8 cellular contexts compared by ENCODE assay signal in the genomic region with DNA sequence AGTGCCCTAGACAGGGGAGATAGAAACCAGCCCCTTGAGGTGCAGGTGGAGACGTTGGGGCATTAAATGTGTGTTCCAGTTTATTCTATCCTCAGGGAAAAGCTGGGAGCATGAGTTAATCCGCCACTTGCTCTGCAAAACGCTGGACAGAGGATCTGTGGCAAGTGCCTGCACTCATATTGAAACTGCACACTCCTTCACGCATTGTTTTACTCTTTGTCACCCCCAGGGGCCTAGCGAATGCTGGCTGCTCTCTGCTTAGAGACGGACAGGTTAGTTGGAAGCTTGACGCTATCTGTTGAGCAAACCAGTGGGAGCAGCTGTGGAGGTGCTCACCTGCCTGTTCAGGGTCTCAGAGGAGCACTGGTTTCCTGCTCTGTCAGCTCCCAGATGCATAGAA. TPM values are rescaled to one million over a fixed set of nuclear protein-coding genes. Genes with fewer than 3 reads are reported as not detected.
DNase-seq lines count a peak whose midpoint lies in the region; ATAC-seq, FAIRE-seq and TF ChIP-seq lines count a peak whose summit lies in the region.
"Not testable (repeated sequence)": the region's sequence is repeated elsewhere in the genome, so short reads cannot be mapped to it uniquely, and the experiment has no call there.

No MANE protein-coding gene starts in this region.

- DNase-seq in GM06990 (ENCODE audit: extremely low read depth, insufficient read length); bronchial epithelial cell (ENCODE audit: low read depth): not testable (repeated sequence)
- DNase-seq in LHCN-M2 (ENCODE audit: low read depth) (peak; percentile 25), RPMI7951 (ENCODE audit: low read depth) (peak; percentile 24)
- DNase-seq in stimulated activated effector memory CD8-positive, alpha-beta T cell treated with anti-CD3 and anti-CD28 coated beads, Interleukin-12 subunit alpha, Interleukin-12 subunit beta, amount 100 ng/mL, for 72 hours (ENCODE audit: low spot score in 2 of 2): peak in 1 of 2 donors; percentile 47

- H3K4me3 ChIP-seq in GM06990 (replicated peaks; ENCODE audit: low read depth, low read length); bronchial epithelial cell (ENCODE audit: low read depth, low read length): not testable (repeated sequence)

- not testable (repeated sequence) for H3K27ac Mint-ChIP-seq in stimulated activated effector memory CD8-positive, alpha-beta T cell treated with anti-CD3 and anti-CD28 coated beads, Interleukin-12 subunit alpha, Interleukin-12 subunit beta, amount 100 ng/mL, for 72 hours

- H3K4me1 Mint-ChIP-seq in stimulated activated effector memory CD8-positive, alpha-beta T cell treated with anti-CD3 and anti-CD28 coated beads, Interleukin-12 subunit alpha, Interleukin-12 subunit beta, amount 100 ng/mL, for 72 hours: not testable (repeated sequence)

- not testable (repeated sequence) for H3K27me3 ChIP-seq in GM06990 (replicated peaks; ENCODE audit: control insufficient read depth, insufficient read depth, low read length); bronchial epithelial cell (ENCODE audit: control insufficient read depth, insufficient read depth, low read length)

- H3K36me3 ChIP-seq in GM06990 (ENCODE audit: control insufficient read depth, insufficient read depth, low read length); bronchial epithelial cell (ENCODE audit: control insufficient read depth, insufficient read depth, low read length): not testable (repeated sequence)

- not testable (repeated sequence) for H3K9me3 Mint-ChIP-seq in stimulated activated effector memory CD8-positive, alpha-beta T cell treated with anti-CD3 and anti-CD28 coated beads, Interleukin-12 subunit alpha, Interleukin-12 subunit beta, amount 100 ng/mL, for 72 hours

- FAIRE-seq in bronchial epithelial cell (lab: Jason Lieb, UNC): peak; percentile 64

- TF ChIP-seq CTCF in GM06990 (IDR thresholded peaks at IDR 0.05; ENCODE audit: insufficient read depth, low read length, poor library complexity, severe bottlenecking): peak; percentile 12
- TF ChIP-seq CTCF in bronchial epithelial cell (IDR thresholded peaks at IDR 0.05; ENCODE audit: insufficient read depth, low read length, severe bottlenecking): not testable (repeated sequence)

- not testable (repeated sequence) for H3K36me3 Mint-ChIP-seq in stimulated activated effector memory CD8-positive, alpha-beta T cell treated with anti-CD3 and anti-CD28 coated beads, Interleukin-12 subunit alpha, Interleukin-12 subunit beta, amount 100 ng/mL, for 72 hours

- peak; percentile 60 for ATAC-seq in GM18858 (IDR thresholded peaks at IDR 0.05; ENCODE audit: unreplicated experiment)
- peak; percentile 53 for ATAC-seq in GM21390 (IDR thresholded peaks at IDR 0.05; ENCODE audit: unreplicated experiment)
- peak; percentile 77 for ATAC-seq in HG02885 (IDR thresholded peaks at IDR 0.05; ENCODE audit: poor library complexity, unreplicated experiment)
- peak; percentile 67 for ATAC-seq in stimulated activated effector memory CD8-positive, alpha-beta T cell treated with anti-CD3 and anti-CD28 coated beads, Interleukin-12 subunit alpha, Interleukin-12 subunit beta, amount 100 ng/mL, for 72 hours

- not testable (repeated sequence) for H3K4me3 Mint-ChIP-seq in stimulated activated effector memory CD8-positive, alpha-beta T cell treated with anti-CD3 and anti-CD28 coated beads, Interleukin-12 subunit alpha, Interleukin-12 subunit beta, amount 100 ng/mL, for 72 hours

RNA-seq across cellular contexts. Expression of gene USP18, which starts 13.9 kb away (rescaled TPM):
- total RNA-seq in LHCN-M2 (2014; rRNA removed) (4.4 and 7.7 TPM in 2 replicates), bronchial epithelial cell (3.3 and 3.7 TPM in 2 replicates)
- 3.6 TPM for polyA plus RNA-seq in LHCN-M2 (2012)
- total RNA-seq in RPMI7951 (2014; rRNA removed; shearing (Covaris generic)): 13.5 and 15.3 TPM in 2 replicates

RNA-seq across cellular contexts. Expression of gene TUBA8, which starts 53.2 kb away (rescaled TPM):
- total RNA-seq in LHCN-M2 (2014; rRNA removed): 0.26 and 0.46 TPM in 2 replicates
- 0.47 TPM for polyA plus RNA-seq in LHCN-M2 (2012)
- 0.39 and 0.48 TPM in 2 replicates for total RNA-seq in RPMI7951 (2014; rRNA removed; shearing (Covaris generic))
- total RNA-seq in bronchial epithelial cell: 0.13 and 0.26 TPM in 2 replicates
